ENCODE assay signal across 33 cellular contexts in the genomic region with DNA sequence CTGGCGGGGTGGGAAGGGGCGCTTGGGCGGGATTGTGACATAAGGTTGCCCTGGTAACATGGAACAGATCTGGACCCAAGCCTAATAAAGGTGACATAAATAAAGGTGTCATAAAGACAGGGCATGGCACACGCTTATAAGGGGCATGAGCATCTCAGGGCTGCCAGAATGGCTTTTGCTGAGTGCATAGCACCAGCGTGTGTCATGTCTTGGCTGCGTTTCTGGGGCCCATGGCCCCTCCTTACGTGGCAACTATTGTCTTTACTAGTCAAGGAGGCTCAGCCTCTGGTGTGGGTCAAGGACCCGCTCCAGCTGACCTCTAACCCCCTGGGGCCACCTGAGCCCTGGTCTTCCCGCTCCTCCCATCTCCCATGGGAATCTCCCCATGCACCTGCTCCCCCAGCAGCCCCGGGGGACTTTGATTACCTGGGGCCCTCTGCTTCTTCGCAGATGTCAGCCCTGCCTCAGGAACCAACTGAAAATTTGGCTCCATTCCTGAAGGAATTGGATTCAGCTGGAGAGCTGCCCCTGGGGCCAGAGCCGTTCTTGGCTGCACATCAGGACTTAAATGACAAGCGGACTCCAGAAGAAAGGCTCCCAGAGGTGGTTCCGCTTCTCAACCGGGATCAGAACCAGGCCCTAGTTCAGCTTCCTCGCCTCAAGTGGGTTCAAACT. TPM values are rescaled to one million over a fixed set of nuclear protein-coding genes. Genes with fewer than 3 reads are reported as not detected.
DNase-seq lines count a peak whose midpoint lies in the region; ATAC-seq and TF ChIP-seq lines count a peak whose summit lies in the region.
"Had no signal": no experiment of that assay in that cellular context is flagged by ENCODE, and none has a peak within 500 bp of the region (broad histone marks: within the 10 kb centered on the region; RNA-seq: fewer than 3 reads in every experiment).

No MANE protein-coding gene starts in this region.

- no peak for TF ChIP-seq EP300 in tibial nerve (IDR thresholded peaks at IDR 0.05)

- TF ChIP-seq CTCF in gastrocnemius medialis (IDR thresholded peaks at IDR 0.05 in 4 of 5, conservative IDR thresholded peaks at IDR 0.05 in 1 of 5) (no peak), WERI-Rb-1 (IDR thresholded peaks at IDR 0.05; ENCODE audit: low read depth, low read length) (no peak), tibial nerve (IDR thresholded peaks at IDR 0.05) (no peak)

- in situ Hi-C loops in gastrocnemius medialis (cut with MboI; ENCODE audit: low sequenced_read_pairs in 4 of 4), result loop anchor here in 1 of 4 donors (25.0 kb wide), 1 partner anchor 316 kb away; the partner anchor contains the start of gene C17orf75

- peak overlapping the region in 3 of 4 donors; percentile 4 to 54 (median 27) for H3K27ac ChIP-seq in gastrocnemius medialis
- H3K27ac ChIP-seq in WERI-Rb-1, result no peak overlapping the region
- no peak overlapping the region for H3K27ac ChIP-seq in tibial nerve
- H3K27ac ChIP-seq: pancreas, SK-N-MC, upper lobe of right lung had no signal

- H3K4me1 ChIP-seq in gastrocnemius medialis (peaks cover 26 to 27% of the 10 kb centered on the region in 2 donors), tibial nerve (no peaks in the 10 kb centered on the region)
- H3K4me1 ChIP-seq: HAP-1, pancreas, upper lobe of right lung had no signal

- TF ChIP-seq POLR2A in gastrocnemius medialis (IDR thresholded peaks at IDR 0.05) (no peak), tibial nerve (IDR thresholded peaks at IDR 0.05) (no peak)

- H3K36me3 ChIP-seq in MG63 (no peaks in the 10 kb centered on the region), gastrocnemius medialis (no peaks in the 10 kb centered on the region), WERI-Rb-1 (peaks cover 14% of the 10 kb centered on the region), tibial nerve (peaks cover 0 to 50% (median 6%) of the 10 kb centered on the region in 3 donors)
- H3K36me3 ChIP-seq: pancreas had no signal

- H3K9me3 ChIP-seq in MG63, result no peaks in the 10 kb centered on the region
- H3K9me3 ChIP-seq in gastrocnemius medialis, result no peaks in the 10 kb centered on the region
- H3K9me3 ChIP-seq in WERI-Rb-1 (ENCODE audit: severe bottlenecking), result no peaks in the 10 kb centered on the region
- H3K9me3 ChIP-seq in tibial nerve, result no peaks in the 10 kb centered on the region
- H3K9me3 ChIP-seq: HAP-1, pancreas, upper lobe of right lung had no signal

- 83 to 96% methylated on average over 13 to 16 of the region's 16 CpGs for WGBS in tibial nerve, 2 donors

- no peaks in the 10 kb centered on the region for H3K27me3 ChIP-seq in MG63
- H3K27me3 ChIP-seq in gastrocnemius medialis, result no peaks in the 10 kb centered on the region
- H3K27me3 ChIP-seq in WERI-Rb-1 (ENCODE audit: insufficient read depth, low read depth, severe bottlenecking), result no peaks in the 10 kb centered on the region
- H3K27me3 ChIP-seq in tibial nerve, result no peaks in the 10 kb centered on the region
- H3K27me3 ChIP-seq: pancreas, upper lobe of right lung had no signal

- peak in 1 of 2 donors; percentile 47 for ATAC-seq in gastrocnemius medialis
- ATAC-seq: activated CD4-positive, CD25-positive, alpha-beta regulatory T cell treated with anti-CD3 and anti-CD28 coated beads, Interleukin-2, amount 50 U/mL, for 24 hours; activated naive CD8-positive, alpha-beta T cell treated with anti-CD3 and anti-CD28 coated beads, Interleukin-2, amount 50 U/mL, for 24 hours; activated T-cell treated with anti-CD3 and anti-CD28 coated beads, Interleukin-2, amount 50 U/mL, for 72 hours; esophagus mucosa; GM12878; left cardiac atrium; pancreas; stimulated activated naive B cell treated with anti-CD40 and anti-IgM and Interleukin-4, amounts not matched to agents 10 μg/mL and 1 μg/mL and 100 μg/mL, for 72 hours; upper lobe of right lung had no signal

- H3K4me3 ChIP-seq in MG63 (no peak overlapping the region), gastrocnemius medialis (no peak overlapping the region), WERI-Rb-1 (ENCODE audit: low read depth, low read length) (no peak overlapping the region), tibial nerve (no peak overlapping the region)
- H3K4me3 ChIP-seq: GM12878, HAP-1, pancreas, SK-N-MC, upper lobe of right lung had no signal

- intact Hi-C loops in gastrocnemius medialis (cut with DNase I; ENCODE audit: low total_unique reads), result no loop called here

- DNase-seq in NCI-H2107 treated with DMSO at 0.1 percent for 48 hours (lab: John Stamatoyannopoulos, UW; ENCODE audit: unreplicated experiment), result peak; percentile 42
- no peak for DNase-seq in NCI-H2107 (lab: John Stamatoyannopoulos, UW)
- peak; percentile 47 for DNase-seq in MG63
- peak; percentile 36 for DNase-seq in fibroblast of gingiva (ENCODE audit: low read depth)
- no peak for DNase-seq in gastrocnemius medialis
- DNase-seq in WERI-Rb-1, result no peak
- no peak for DNase-seq in tibial nerve (ENCODE audit: low spot score in 2 of 2)
- no peak for DNase-seq in SKM-1 treated with dmso at 0.1 percent for 144 hours (lab: John Stamatoyannopoulos, UW; ENCODE audit: unreplicated experiment)
- DNase-seq: 8988T; activated CD4-positive, alpha-beta T cell treated with anti-CD3 and anti-CD28 coated beads, Interleukin-2, amount 50 U/mL, for 4 hours; activated naive CD4-positive, alpha-beta T cell; activated naive CD8-positive, alpha-beta T cell treated with anti-CD3 and anti-CD28 coated beads, Interleukin-2, amount 50 U/mL, for 24 hours; activated T-cell treated with anti-CD3 and anti-CD28 coated beads, Interleukin-2, amount 50 U/mL, for 72 hours; Calu3; CD4-positive, CD25-positive, alpha-beta regulatory T cell; cerebellar nuclear complex; dermis blood vessel endothelial cell; DND-41; immature natural killer cell; left cardiac atrium; MV-4-11; NCI-H510A treated with DMSO at 0.1 percent for 48 hours; OCI-M1; pancreas; small intestine; stimulated activated naive B cell treated with anti-CD40 and anti-IgM and Interleukin-4, amounts not matched to agents 10 μg/mL and 1 μg/mL and 100 μg/mL, for 72 hours; T-helper 2 cell; upper lobe of right lung had no signal

RNA-seq across cellular contexts. Expression of gene LRRC37B, which starts 13.9 kb away (rescaled TPM):
- total RNA-seq in MG63 (2014; rRNA removed; shearing (Covaris generic); ENCODE audit: low replicate concordance), result 1.8 and 3.3 TPM in 2 replicates
- total RNA-seq in gastrocnemius medialis (1 to 10 TPM; 3.8 to 7.9 (median 5.6) TPM), tibial nerve (10 to 100 TPM; 17.2 to 51.1 (median 27.9) TPM)

Comparison
In these comparisons a context has a peak if more than half of its experiments do, and no peak if none do; other contexts are left out.
1. DNase-seq: peak in NCI-H2107 treated with DMSO at 0.1 percent for 48 hours (single experiment), MG63 (single experiment) and fibroblast of gingiva (single experiment); none in NCI-H2107 (single experiment), gastrocnemius medialis (0 of 2), WERI-Rb-1 (single experiment), tibial nerve (0 of 2) and SKM-1 treated with dmso at 0.1 percent for 144 hours (single experiment).
2. H3K27ac ChIP-seq: peak in gastrocnemius medialis (3 of 4); none in WERI-Rb-1 (single experiment) and tibial nerve (0 of 4).